ENCODE assay signal across 1 cellular context in genomic region chr7:139133335-139134139, GRCh38.
TF ChIP-seq lines count a peak whose summit lies in the region.

No MANE protein-coding gene starts in this region.

TF ChIP-seq in HepG2, 621 proteins besides CTCF, POLR2A, EP300 and RAD21 (continued from another document and continues in another):
- TF ChIP-seq CBFB (CRISPR knock-in tag; IDR thresholded peaks at IDR 0.05) = peak; percentile 80; the same call in 1 of the 2 replicates
- peak; percentile 45; the same call in 1 of the 2 replicates for TF ChIP-seq FOXO1 (CRISPR knock-in tag; IDR thresholded peaks at IDR 0.05)
- 0 out of 2 replicates have a peak, but pooled peaks have one; percentile 39 for TF ChIP-seq ZFP1 (CRISPR knock-in tag; IDR thresholded peaks at IDR 0.05)
- TF ChIP-seq BCLAF1 (IDR thresholded peaks at IDR 0.05) = no peak
- peak; percentile 74; the same call in 1 of the 2 replicates for TF ChIP-seq RXRA (CRISPR knock-in tag; IDR thresholded peaks at IDR 0.05)
- peak; percentile 98 for TF ChIP-seq XRCC5 (optimal IDR thresholded peaks at IDR 0.05; ENCODE audit: low read length)
- TF ChIP-seq ZNF431 (CRISPR knock-in tag; IDR thresholded peaks at IDR 0.05; ENCODE audit: borderline replicate concordance, low read depth) = no peak
- no peak for TF ChIP-seq ZFP82 (CRISPR knock-in tag; IDR thresholded peaks at IDR 0.05; ENCODE audit: borderline replicate concordance)
- TF ChIP-seq KLF13 (CRISPR knock-in tag; IDR thresholded peaks at IDR 0.05) = no peak
- TF ChIP-seq TBX3 (IDR thresholded peaks at IDR 0.05; ENCODE audit: borderline replicate concordance) = no peak
- no peak for TF ChIP-seq SCMH1 (CRISPR knock-in tag; IDR thresholded peaks at IDR 0.05; ENCODE audit: borderline replicate concordance)
- TF ChIP-seq ETV5 (CRISPR knock-in tag; IDR thresholded peaks at IDR 0.05; ENCODE audit: borderline replicate concordance) = peak; percentile 54
- TF ChIP-seq ZNF678 (CRISPR knock-in tag; IDR thresholded peaks at IDR 0.05) = no peak
- no peak for TF ChIP-seq NCOA1 (CRISPR knock-in tag; IDR thresholded peaks at IDR 0.05)
- TF ChIP-seq TMF1 (CRISPR knock-in tag; IDR thresholded peaks at IDR 0.05; ENCODE audit: low read depth) = peak; percentile 38; the same call in 1 of the 2 replicates
- no peak for TF ChIP-seq NPAS2 (CRISPR knock-in tag; IDR thresholded peaks at IDR 0.05; ENCODE audit: borderline replicate concordance)
- peak; percentile 96 for TF ChIP-seq HBP1 (CRISPR knock-in tag; IDR thresholded peaks at IDR 0.05; ENCODE audit: low read depth)
- TF ChIP-seq HHEX (CRISPR knock-in tag; IDR thresholded peaks at IDR 0.05) = no peak
- TF ChIP-seq ARID5B (CRISPR knock-in tag; IDR thresholded peaks at IDR 0.05) = peak; percentile 79
- peak; percentile 83 for TF ChIP-seq RFXAP (CRISPR knock-in tag; IDR thresholded peaks at IDR 0.05; ENCODE audit: borderline replicate concordance)
- TF ChIP-seq ZNF253 (CRISPR knock-in tag; IDR thresholded peaks at IDR 0.05; ENCODE audit: borderline replicate concordance) = no peak
- TF ChIP-seq TBX2 (CRISPR knock-in tag; IDR thresholded peaks at IDR 0.05; ENCODE audit: borderline replicate concordance) = peak; percentile 82
- 0 out of 2 replicates have a peak, but pooled peaks have one; percentile 35 for TF ChIP-seq PPARG (CRISPR knock-in tag; conservative IDR thresholded peaks at IDR 0.05)
- peak; percentile 86 for TF ChIP-seq ZFY (CRISPR knock-in tag; IDR thresholded peaks at IDR 0.05)
- peak; percentile 98 for TF ChIP-seq KDM2A (CRISPR knock-in tag; IDR thresholded peaks at IDR 0.05; ENCODE audit: borderline replicate concordance, low read depth)
- TF ChIP-seq KAT2B (IDR thresholded peaks at IDR 0.05; ENCODE audit: borderline replicate concordance, low read depth, low read length) = no peak
- TF ChIP-seq MATR3 (CRISPR knock-in tag; IDR thresholded peaks at IDR 0.05) = no peak
- TF ChIP-seq E2F5 (CRISPR knock-in tag; conservative IDR thresholded peaks at IDR 0.05) = no peak; the same call in 1 of the 2 replicates
- TF ChIP-seq ZNF382 (CRISPR knock-in tag; IDR thresholded peaks at IDR 0.05; ENCODE audit: borderline replicate concordance) = no peak
- TF ChIP-seq ARNT2 (CRISPR knock-in tag; IDR thresholded peaks at IDR 0.05; ENCODE audit: low read depth) = peak; percentile 76
- 0 out of 2 replicates have a peak, but pooled peaks have one; percentile 61 for TF ChIP-seq ZNF280B (CRISPR knock-in tag; IDR thresholded peaks at IDR 0.05; ENCODE audit: borderline replicate concordance)
- TF ChIP-seq ZKSCAN1 (IDR thresholded peaks at IDR 0.05; ENCODE audit: low read length) = 0 out of 2 replicates have a peak, but pooled peaks have one; percentile 13
- TF ChIP-seq ZNF468 (CRISPR knock-in tag; IDR thresholded peaks at IDR 0.05) = no peak
- TF ChIP-seq GABPA (IDR thresholded peaks at IDR 0.05; ENCODE audit: low read depth, low read length) = peak; percentile 59
- peak; percentile 89 for TF ChIP-seq GABPA (CRISPR knock-in tag; IDR thresholded peaks at IDR 0.05; ENCODE audit: low read depth)
- no peak for TF ChIP-seq SIX1 (CRISPR knock-in tag; IDR thresholded peaks at IDR 0.05; ENCODE audit: borderline replicate concordance)
- TF ChIP-seq SKI (IDR thresholded peaks at IDR 0.05; ENCODE audit: partially characterized antibody) = no peak
- TF ChIP-seq SP5 (CRISPR knock-in tag; IDR thresholded peaks at IDR 0.05; ENCODE audit: borderline replicate concordance, low read depth) = peak; percentile 25; the same call in 1 of the 2 replicates
- no peak for TF ChIP-seq ZNF576 (CRISPR knock-in tag; IDR thresholded peaks at IDR 0.05)
- no peak; the same call in 1 of the 2 replicates for TF ChIP-seq ZNF558 (CRISPR knock-in tag; IDR thresholded peaks at IDR 0.05; ENCODE audit: borderline replicate concordance)
- TF ChIP-seq RCOR2 (CRISPR knock-in tag; IDR thresholded peaks at IDR 0.05) = peak; percentile 37; the same call in 1 of the 2 replicates
- peak; percentile 29; the same call in 1 of the 2 replicates for TF ChIP-seq ZSCAN21 (CRISPR knock-in tag; IDR thresholded peaks at IDR 0.05; ENCODE audit: borderline replicate concordance)
- no peak for TF ChIP-seq FOXK2 (IDR thresholded peaks at IDR 0.05)
- peak; percentile 52; the same call in 1 of the 2 replicates for TF ChIP-seq TFAP4 (IDR thresholded peaks at IDR 0.05; ENCODE audit: borderline replicate concordance, low read depth)
- TF ChIP-seq SYNCRIP (IDR thresholded peaks at IDR 0.05; ENCODE audit: insufficient read depth, low read depth, low read length) = no peak
- TF ChIP-seq SUZ12 (IDR thresholded peaks at IDR 0.05; ENCODE audit: low read depth, low read length) = no peak
- TF ChIP-seq CENPX (CRISPR knock-in tag; IDR thresholded peaks at IDR 0.05) = no peak
- peak; percentile 90 for TF ChIP-seq THAP9 (CRISPR knock-in tag; IDR thresholded peaks at IDR 0.05; ENCODE audit: borderline replicate concordance)
- TF ChIP-seq SOX5 (CRISPR knock-in tag; IDR thresholded peaks at IDR 0.05; ENCODE audit: borderline replicate concordance) = 0 out of 2 replicates have a peak, but pooled peaks have one; percentile 58
- TF ChIP-seq ZNF124 (CRISPR knock-in tag; IDR thresholded peaks at IDR 0.05) = no peak
- TF ChIP-seq HOXD1 (CRISPR knock-in tag; IDR thresholded peaks at IDR 0.05) = peak; percentile 58; the same call in 1 of the 2 replicates
- TF ChIP-seq MAF1 (CRISPR knock-in tag; IDR thresholded peaks at IDR 0.05; ENCODE audit: borderline replicate concordance) = peak; percentile 75; the same call in 1 of the 2 replicates
- peak; percentile 81 for TF ChIP-seq ATF7-NPFF (CRISPR knock-in tag; IDR thresholded peaks at IDR 0.05; ENCODE audit: low read depth)
- no peak for TF ChIP-seq CHD2 (IDR thresholded peaks at IDR 0.05; ENCODE audit: low read depth, low read length)
